9 cellular contexts compared by ENCODE assay signal in genomic region chr3:112973325-112974177, GRCh38. TPM values are rescaled to one million over a fixed set of nuclear protein-coding genes. Genes with fewer than 3 reads are reported as not detected.
DNase-seq lines count a peak whose midpoint lies in the region; ATAC-seq, FAIRE-seq and TF ChIP-seq lines count a peak whose summit lies in the region.
"Had no signal": no experiment of that assay in that cellular context is flagged by ENCODE, and none has a peak within 500 bp of the region (broad histone marks: within the 10 kb centered on the region; RNA-seq: fewer than 3 reads in every experiment).

No MANE protein-coding gene starts in this region.

- peak overlapping the region; percentile 40 for H3K27ac ChIP-seq in KMS-11

- no peaks in the 10 kb centered on the region for H3K79me2 ChIP-seq in KMS-11 (ENCODE audit: insufficient read depth, low read depth)

- TF ChIP-seq POLR2A in GM12891 (IDR thresholded peaks at IDR 0.05; ENCODE audit: low read depth, low read length): no peak

- H3K4me2 ChIP-seq in KMS-11: peak overlapping the region; percentile 63

- H3K4me3 ChIP-seq in KMS-11 (IDR thresholded peaks at IDR 0.05; ENCODE audit: insufficient read depth, low read depth, low read length): peak overlapping the region; percentile 73

- H3K36me3 ChIP-seq in KMS-11 (ENCODE audit: insufficient read depth): no peaks in the 10 kb centered on the region

- H3K27ac Mint-ChIP-seq in activated naive CD4-positive, alpha-beta T cell treated with anti-CD3 and anti-CD28 coated beads, Interleukin-2, amount 50 U/mL, for 72 hours: peak overlapping the region; percentile 77 to 94

- H2AFZ ChIP-seq in KMS-11 (ENCODE audit: low read depth): peak overlapping the region; percentile 44

- FAIRE-seq in GM12891 (lab: Jason Lieb, UNC) (peak; percentile 93), D721Med (lab: Jason Lieb, UNC) (no peak)
- FAIRE-seq: bronchial epithelial cell had no signal

- no peaks in the 10 kb centered on the region for H3K27me3 ChIP-seq in KMS-11 (ENCODE audit: insufficient read depth, low read depth)

- TF ChIP-seq CTCF in KMS-11 (conservative IDR thresholded peaks at IDR 0.05; ENCODE audit: low read depth, low read length) (no peak), D721Med (IDR thresholded peaks at IDR 0.05; ENCODE audit: insufficient read depth, missing control alignments) (no peak)

- H3K4me1 ChIP-seq in KMS-11 (ENCODE audit: low read depth, poor library complexity, severe bottlenecking): peaks cover 58% of the 10 kb centered on the region

- no peak overlapping the region for H3K9ac ChIP-seq in KMS-11

- DNase-seq in GM12891 (ENCODE audit: insufficient read length, low spot score) (no peak), D721Med (ENCODE audit: insufficient read length, low spot score) (no peak), iPS-NIHi7 (ENCODE audit: extremely low spot score) (no peak)
- DNase-seq in activated naive CD4-positive, alpha-beta T cell treated with anti-CD3 and anti-CD28 coated beads, Interleukin-2, amount 50 U/mL, for 72 hours (ENCODE audit: low spot score in 2 of 2): peak in 1 of 2 donors; percentile 45
- peak; percentile 61 for DNase-seq in stimulated activated CD8-positive, alpha-beta memory T cell treated with anti-CD3 and anti-CD28 coated beads, Interleukin-4, amount 100 ng/mL, for 48 hours
- no peak for DNase-seq in activated CD4-positive, CD25-positive, alpha-beta regulatory T cell (lab: John Stamatoyannopoulos, UW)

- H3K9me3 Mint-ChIP-seq in activated naive CD4-positive, alpha-beta T cell treated with anti-CD3 and anti-CD28 coated beads, Interleukin-2, amount 50 U/mL, for 72 hours: no peaks in the 10 kb centered on the region

- H3K36me3 Mint-ChIP-seq in activated naive CD4-positive, alpha-beta T cell treated with anti-CD3 and anti-CD28 coated beads, Interleukin-2, amount 50 U/mL, for 72 hours: peaks cover 0 to 5% of the 10 kb centered on the region in 2 donors

- H4K20me1 ChIP-seq in KMS-11 (ENCODE audit: insufficient read depth): no peaks in the 10 kb centered on the region

- peak; percentile 86 for ATAC-seq in GM21515 (IDR thresholded peaks at IDR 0.05; ENCODE audit: unreplicated experiment)
- ATAC-seq in activated naive CD4-positive, alpha-beta T cell treated with anti-CD3 and anti-CD28 coated beads, Interleukin-2, amount 50 U/mL, for 72 hours: peak; percentile 84 to 95

TF ChIP-seq in GM12891, 5 proteins besides CTCF, POLR2A, EP300 and RAD21:
- no peak; the same call in 1 of the 2 replicates for TF ChIP-seq SPI1 (IDR thresholded peaks at IDR 0.05; ENCODE audit: low read depth, low read length)
- TF ChIP-seq PAX5 (IDR thresholded peaks at IDR 0.05; ENCODE audit: insufficient read depth, low read length, severe bottlenecking): no peak
- TF ChIP-seq TAF1 (IDR thresholded peaks at IDR 0.05; ENCODE audit: low read depth, low read length): no peak
- no peak for TF ChIP-seq POLR2AphosphoS5 (IDR thresholded peaks at IDR 0.05; ENCODE audit: low read depth, low read length)
- TF ChIP-seq POU2F2 (IDR thresholded peaks at IDR 0.05; ENCODE audit: low read depth, low read length): no peak; the same call in 1 of the 2 replicates

RNA-seq across cellular contexts. Expression of gene CD200R1, which starts 1.4 kb away (rescaled TPM):
- 0.85 TPM for polyA plus RNA-seq in GM12891 (2012; ENCODE audit: low read depth, missing spikeins)
- 1 to 10 TPM; 2.4 to 3.5 TPM for total RNA-seq in activated naive CD4-positive, alpha-beta T cell treated with anti-CD3 and anti-CD28 coated beads, Interleukin-2, amount 50 U/mL, for 72 hours
- total RNA-seq: bronchial epithelial cell had no signal

RNA-seq across cellular contexts. Expression of gene GTPBP8, which starts 17.2 kb away (rescaled TPM):
- polyA plus RNA-seq in GM12891 (2012; ENCODE audit: low read depth, missing spikeins): 17.8 TPM
- total RNA-seq in activated naive CD4-positive, alpha-beta T cell treated with anti-CD3 and anti-CD28 coated beads, Interleukin-2, amount 50 U/mL, for 72 hours: 10 to 100 TPM; 21.6 to 30.8 TPM
